In the genomic region with DNA sequence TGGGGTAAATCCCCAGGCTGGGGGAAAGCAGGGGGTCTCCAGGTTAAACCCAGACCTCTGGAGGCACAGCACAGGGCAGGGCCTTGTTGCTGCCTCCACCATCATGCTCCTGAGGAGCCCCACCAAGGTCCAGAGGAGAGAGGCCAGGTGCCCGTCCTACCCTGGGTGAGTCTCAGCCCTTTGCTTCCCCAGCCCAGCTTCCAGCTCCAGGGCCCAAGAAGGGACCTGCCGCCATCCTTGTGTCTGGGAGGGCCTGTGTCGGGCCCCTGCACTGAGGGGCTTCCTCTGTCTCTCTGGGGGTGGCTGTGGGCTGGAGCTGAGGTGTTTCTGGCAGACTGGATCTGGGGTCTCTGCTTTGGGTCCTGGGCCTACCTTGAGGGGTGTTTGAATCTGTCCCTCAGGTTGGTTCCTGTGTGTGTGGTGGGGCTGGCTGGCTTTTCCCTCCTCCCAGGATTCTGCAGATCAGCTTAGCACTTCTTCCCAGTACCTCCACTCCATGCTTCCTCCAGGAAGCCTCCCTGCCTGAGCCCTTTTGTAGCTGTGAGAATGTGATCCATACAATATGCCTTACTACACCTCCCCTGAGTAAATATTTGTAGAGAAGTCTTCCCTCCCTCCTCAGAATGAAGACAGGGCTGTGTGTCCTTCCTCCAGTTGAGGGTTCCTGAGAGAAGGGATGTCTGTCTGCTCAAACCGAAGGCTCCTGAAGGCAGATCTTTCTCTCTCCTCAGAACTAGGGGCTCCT, we compare ENCODE assay signal across 1 cellular context.
TF ChIP-seq lines count a peak whose summit lies in the region.

No MANE protein-coding gene starts in this region.

TF ChIP-seq in H1, 55 proteins besides CTCF, POLR2A, EP300 and RAD21:
- no peak for TF ChIP-seq NRF1 (IDR thresholded peaks at IDR 0.05; ENCODE audit: low read depth, low read length)
